In the genomic region with DNA sequence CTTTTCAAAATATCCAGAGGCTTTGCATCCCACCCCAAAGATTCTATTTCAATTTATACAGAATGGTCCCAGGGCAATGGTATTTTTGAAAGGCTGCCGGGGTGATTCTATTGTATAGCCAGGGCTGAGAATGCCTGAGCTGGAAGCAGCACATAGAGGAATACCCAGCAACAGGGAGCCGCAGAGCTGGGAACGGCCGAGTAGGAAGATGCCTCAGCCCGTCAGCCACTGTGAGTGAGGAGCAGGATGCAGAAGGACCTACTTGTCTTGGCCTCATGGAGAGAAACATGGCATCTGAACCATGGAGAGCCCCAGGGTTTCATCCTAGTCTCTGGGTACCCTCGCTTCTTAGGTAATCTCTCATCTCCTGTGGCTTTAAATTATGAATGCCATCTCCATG, we compare ENCODE assay signal across 32 cellular contexts.
"Had no signal": no experiment of that assay in that cellular context is flagged by ENCODE, and none has a peak within 500 bp of the region (broad histone marks: within the 10 kb centered on the region; RNA-seq: fewer than 3 reads in every experiment).

No MANE protein-coding gene starts in this region.

- DNase-seq: naive B cell; naive thymus-derived CD8-positive, alpha-beta T cell; nephron progenitor cell; occipital lobe; ovary; posterior cingulate gyrus; psoas muscle; right cardiac atrium; right lobe of liver; spleen; stimulated activated CD4-positive, alpha-beta T cell treated with anti-CD3 and anti-CD28 coated beads, Interleukin-12 subunit alpha, Interleukin-12 subunit beta, amount 100 ng/mL, for 4 hours; stimulated activated CD4-positive, alpha-beta T cell treated with anti-CD3 and anti-CD28 coated beads, Interleukin-1b, Interleukin-23, amount 100 ng/mL, for 48 hours; stimulated activated CD4-positive, alpha-beta T cell treated with anti-CD3 and anti-CD28 coated beads, Interleukin-4, amount 100 ng/mL, for 1 hour; stimulated activated CD4-positive, alpha-beta T cell treated with anti-CD3 and anti-CD28 coated beads, Interleukin-4, amount 100 ng/mL, for 4 hours; stimulated activated CD8-positive, alpha-beta memory T cell treated with anti-CD3 and anti-CD28 coated beads, Interleukin-4, amount 100 ng/mL, for 48 hours; stimulated activated naive CD4-positive, alpha-beta T cell; stimulated activated naive CD8-positive, alpha-beta T cell treated with anti-CD3 and anti-CD28 coated beads, Interleukin-15, amount 100 ng/mL, for 72 hours; stimulated activated naive CD8-positive, alpha-beta T cell treated with anti-CD3 and anti-CD28 coated beads, Interleukin-15, Interleukin-2, amounts not matched to agents 100 U/mL and 50 U/mL, for 24 hours; substantia nigra; testis; tibial artery; transverse colon; upper lobe of right lung; uterus had no signal

- H3K27ac ChIP-seq: ovary, parathyroid adenoma, psoas muscle, right lobe of liver, skin epidermis, spleen, suprapubic skin, testis, tibial artery, transverse colon, upper lobe of right lung, uterus had no signal

- H3K4me3 Mint-ChIP-seq: naive B cell; natural killer cell treated with Interleukin-12 subunit alpha and Interleukin-12 subunit beta and Interleukin-15 and Interleukin-18, amount 100 ng/mL, for 72 hours; nephron progenitor cell; neural crest cell; stimulated activated memory B cell treated with anti-CD40 and anti-IgM and Interleukin-4, amounts not matched to agents 10 μg/mL and 1 μg/mL and 100 μg/mL, for 72 hours; stimulated activated naive CD8-positive, alpha-beta T cell treated with anti-CD3 and anti-CD28 coated beads, Interleukin-15, amount 100 ng/mL, for 72 hours had no signal

- H3K27me3 ChIP-seq: ovary, right lobe of liver, suprapubic skin, testis, tibial artery, transverse colon, upper lobe of right lung, uterus had no signal

- H3K9ac ChIP-seq: parathyroid adenoma had no signal

- H3K36me3 Mint-ChIP-seq: naive B cell; naive thymus-derived CD8-positive, alpha-beta T cell; natural killer cell treated with Interleukin-12 subunit alpha and Interleukin-12 subunit beta and Interleukin-15 and Interleukin-18, amount 100 ng/mL, for 72 hours; stimulated activated memory B cell treated with anti-CD40 and anti-IgM and Interleukin-4, amounts not matched to agents 10 μg/mL and 1 μg/mL and 100 μg/mL, for 72 hours had no signal

- H3K9me3 ChIP-seq: ovary, psoas muscle, right lobe of liver, spleen, suprapubic skin, testis, tibial artery, transverse colon, upper lobe of right lung, uterus had no signal

- H3K9me3 Mint-ChIP-seq: naive thymus-derived CD8-positive, alpha-beta T cell; natural killer cell treated with Interleukin-12 subunit alpha and Interleukin-12 subunit beta and Interleukin-15 and Interleukin-18, amount 100 ng/mL, for 72 hours; nephron progenitor cell; neural crest cell; stimulated activated memory B cell treated with anti-CD40 and anti-IgM and Interleukin-4, amounts not matched to agents 10 μg/mL and 1 μg/mL and 100 μg/mL, for 72 hours; stimulated activated naive CD8-positive, alpha-beta T cell treated with anti-CD3 and anti-CD28 coated beads, Interleukin-15, amount 100 ng/mL, for 72 hours had no signal

- H3K36me3 ChIP-seq: ovary, right lobe of liver, spleen, suprapubic skin, tibial artery, transverse colon, upper lobe of right lung, uterus had no signal

- H3K4me1 ChIP-seq: parathyroid adenoma, psoas muscle, right lobe of liver, upper lobe of right lung, uterus had no signal

- H3K4me3 ChIP-seq: ovary, psoas muscle, right lobe of liver, skin epidermis, smooth muscle cell, spleen, suprapubic skin, testis, tibial artery, transverse colon, upper lobe of right lung, uterus had no signal

- ATAC-seq: naive thymus-derived CD8-positive, alpha-beta T cell; natural killer cell treated with Interleukin-12 subunit alpha and Interleukin-12 subunit beta and Interleukin-15 and Interleukin-18, amount 100 ng/mL, for 72 hours; psoas muscle; right cardiac atrium; right lobe of liver; stimulated activated memory B cell treated with anti-CD40 and anti-IgM and Interleukin-4, amounts not matched to agents 10 μg/mL and 1 μg/mL and 100 μg/mL, for 72 hours; stimulated activated naive CD8-positive, alpha-beta T cell treated with anti-CD3 and anti-CD28 coated beads, Interleukin-15, amount 100 ng/mL, for 72 hours; stimulated activated naive CD8-positive, alpha-beta T cell treated with anti-CD3 and anti-CD28 coated beads, Interleukin-15, Interleukin-2, amounts not matched to agents 100 U/mL and 50 U/mL, for 24 hours; upper lobe of right lung had no signal

- H3K79me2 ChIP-seq: parathyroid adenoma had no signal

- H2AFZ ChIP-seq: parathyroid adenoma had no signal

- H3K27ac Mint-ChIP-seq: natural killer cell treated with Interleukin-12 subunit alpha and Interleukin-12 subunit beta and Interleukin-15 and Interleukin-18, amount 100 ng/mL, for 72 hours; nephron progenitor cell; progenitor cell of endocrine pancreas; stimulated activated memory B cell treated with anti-CD40 and anti-IgM and Interleukin-4, amounts not matched to agents 10 μg/mL and 1 μg/mL and 100 μg/mL, for 72 hours; stimulated activated naive CD8-positive, alpha-beta T cell treated with anti-CD3 and anti-CD28 coated beads, Interleukin-15, amount 100 ng/mL, for 72 hours had no signal

- H3K4me2 ChIP-seq: smooth muscle cell had no signal
